1 cellular context compared by ENCODE assay signal in the genomic region with DNA sequence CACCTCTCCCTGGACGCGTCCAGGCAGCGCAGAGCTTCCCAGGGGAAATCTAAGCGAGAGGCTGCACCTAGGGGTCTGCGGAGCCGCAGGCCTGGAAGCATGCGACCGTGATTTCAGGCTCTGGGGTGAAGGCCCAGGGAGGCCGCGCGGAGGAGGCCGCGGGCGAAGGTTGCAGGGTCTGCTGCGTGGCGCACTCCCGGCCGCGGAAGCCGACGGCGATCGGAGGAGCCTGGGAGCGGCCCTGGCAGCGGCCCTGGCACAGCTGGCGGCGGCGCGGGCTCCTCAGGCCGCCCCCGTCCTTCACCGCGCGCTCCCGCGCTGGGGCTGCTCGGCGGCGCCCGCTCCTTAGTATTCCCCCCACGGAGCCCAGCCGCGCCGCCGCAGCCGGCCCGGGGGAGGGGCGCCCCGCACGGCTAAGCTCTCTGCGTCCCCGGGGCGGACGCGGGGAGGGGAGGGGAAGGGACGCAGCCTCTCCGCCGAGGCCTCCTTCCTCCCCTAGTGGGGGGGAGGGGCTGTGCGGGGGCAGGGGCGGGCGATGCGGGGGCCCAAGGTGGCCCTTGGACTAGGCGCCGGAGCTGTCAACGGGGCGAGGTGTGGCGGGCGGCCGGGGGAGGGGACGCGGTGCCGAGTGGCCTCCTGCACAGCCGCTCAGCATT.
A peak's percentile ranks its signal among the peaks of the same experiment; 100 is the strongest.
TF ChIP-seq lines count a peak whose summit lies in the region.

No MANE protein-coding gene starts in this region.

TF ChIP-seq in WTC11, 78 proteins besides CTCF, POLR2A, EP300 and RAD21 (continued from another document):
- TF ChIP-seq, protein P1, sequence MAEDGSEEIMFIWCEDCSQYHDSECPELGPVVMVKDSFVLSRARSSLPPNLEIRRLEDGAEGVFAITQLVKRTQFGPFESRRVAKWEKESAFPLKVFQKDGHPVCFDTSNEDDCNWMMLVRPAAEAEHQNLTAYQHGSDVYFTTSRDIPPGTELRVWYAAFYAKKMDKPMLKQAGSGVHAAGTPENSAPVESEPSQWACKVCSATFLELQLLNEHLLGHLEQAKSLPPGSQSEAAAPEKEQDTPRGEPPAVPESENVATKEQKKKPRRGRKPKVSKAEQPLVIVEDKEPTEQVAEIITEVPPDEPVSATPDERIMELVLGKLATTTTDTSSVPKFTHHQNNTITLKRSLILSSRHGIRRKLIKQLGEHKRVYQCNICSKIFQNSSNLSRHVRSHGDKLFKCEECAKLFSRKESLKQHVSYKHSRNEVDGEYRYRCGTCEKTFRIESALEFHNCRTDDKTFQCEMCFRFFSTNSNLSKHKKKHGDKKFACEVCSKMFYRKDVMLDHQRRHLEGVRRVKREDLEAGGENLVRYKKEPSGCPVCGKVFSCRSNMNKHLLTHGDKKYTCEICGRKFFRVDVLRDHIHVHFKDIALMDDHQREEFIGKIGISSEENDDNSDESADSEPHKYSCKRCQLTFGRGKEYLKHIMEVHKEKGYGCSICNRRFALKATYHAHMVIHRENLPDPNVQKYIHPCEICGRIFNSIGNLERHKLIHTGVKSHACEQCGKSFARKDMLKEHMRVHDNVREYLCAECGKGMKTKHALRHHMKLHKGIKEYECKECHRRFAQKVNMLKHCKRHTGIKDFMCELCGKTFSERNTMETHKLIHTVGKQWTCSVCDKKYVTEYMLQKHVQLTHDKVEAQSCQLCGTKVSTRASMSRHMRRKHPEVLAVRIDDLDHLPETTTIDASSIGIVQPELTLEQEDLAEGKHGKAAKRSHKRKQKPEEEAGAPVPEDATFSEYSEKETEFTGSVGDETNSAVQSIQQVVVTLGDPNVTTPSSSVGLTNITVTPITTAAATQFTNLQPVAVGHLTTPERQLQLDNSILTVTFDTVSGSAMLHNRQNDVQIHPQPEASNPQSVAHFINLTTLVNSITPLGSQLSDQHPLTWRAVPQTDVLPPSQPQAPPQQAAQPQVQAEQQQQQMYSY (CRISPR knock-in tag; IDR thresholded peaks at IDR 0.05): no peak
- TF ChIP-seq, protein P2, sequence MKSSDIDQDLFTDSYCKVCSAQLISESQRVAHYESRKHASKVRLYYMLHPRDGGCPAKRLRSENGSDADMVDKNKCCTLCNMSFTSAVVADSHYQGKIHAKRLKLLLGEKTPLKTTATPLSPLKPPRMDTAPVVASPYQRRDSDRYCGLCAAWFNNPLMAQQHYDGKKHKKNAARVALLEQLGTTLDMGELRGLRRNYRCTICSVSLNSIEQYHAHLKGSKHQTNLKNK (CRISPR knock-in tag; IDR thresholded peaks at IDR 0.05): no peak
- no peak; the same call in 1 of the 2 replicates for TF ChIP-seq KAT7 (CRISPR knock-in tag; IDR thresholded peaks at IDR 0.05; ENCODE audit: borderline replicate concordance)
- TF ChIP-seq FOXJ3 (CRISPR knock-in tag; IDR thresholded peaks at IDR 0.05; ENCODE audit: borderline replicate concordance): no peak
- peak; percentile 85; the same call in 1 of the 2 replicates for TF ChIP-seq ETV6 (CRISPR knock-in tag; IDR thresholded peaks at IDR 0.05)
- peak; percentile 38; the same call in 1 of the 2 replicates for TF ChIP-seq FOXK1 (CRISPR knock-in tag; IDR thresholded peaks at IDR 0.05)
